ENCODE assay signal across 1 cellular context in the genomic region with DNA sequence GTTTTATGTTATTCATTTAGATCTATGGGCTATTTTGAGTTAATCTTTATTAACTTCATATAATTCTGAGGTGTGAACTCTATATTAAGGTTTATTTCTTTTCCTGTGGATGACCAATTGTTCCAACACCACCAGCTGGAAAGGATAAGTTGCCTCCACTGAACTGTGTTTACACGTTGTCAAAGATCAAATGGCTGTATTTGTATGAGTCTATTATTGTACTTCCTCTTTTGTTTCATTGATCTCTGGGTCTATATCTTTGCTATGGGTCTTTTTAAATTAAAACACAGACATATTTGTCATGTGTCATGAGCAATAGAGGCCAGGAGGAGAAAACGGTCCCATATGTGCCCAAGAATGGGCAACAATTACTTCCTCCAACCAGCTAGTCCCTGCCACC.
TF ChIP-seq lines count a peak whose summit lies in the region.

No MANE protein-coding gene starts in this region.

TF ChIP-seq in HepG2, 621 proteins besides CTCF, POLR2A, EP300 and RAD21 (continued from another document and continues in another):
- TF ChIP-seq, protein P1, sequence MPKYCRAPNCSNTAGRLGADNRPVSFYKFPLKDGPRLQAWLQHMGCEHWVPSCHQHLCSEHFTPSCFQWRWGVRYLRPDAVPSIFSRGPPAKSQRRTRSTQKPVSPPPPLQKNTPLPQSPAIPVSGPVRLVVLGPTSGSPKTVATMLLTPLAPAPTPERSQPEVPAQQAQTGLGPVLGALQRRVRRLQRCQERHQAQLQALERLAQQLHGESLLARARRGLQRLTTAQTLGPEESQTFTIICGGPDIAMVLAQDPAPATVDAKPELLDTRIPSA (CRISPR knock-in tag; IDR thresholded peaks at IDR 0.05; ENCODE audit: borderline replicate concordance) = no peak
- no peak for TF ChIP-seq ARNT (IDR thresholded peaks at IDR 0.05)
- TF ChIP-seq, protein P2, sequence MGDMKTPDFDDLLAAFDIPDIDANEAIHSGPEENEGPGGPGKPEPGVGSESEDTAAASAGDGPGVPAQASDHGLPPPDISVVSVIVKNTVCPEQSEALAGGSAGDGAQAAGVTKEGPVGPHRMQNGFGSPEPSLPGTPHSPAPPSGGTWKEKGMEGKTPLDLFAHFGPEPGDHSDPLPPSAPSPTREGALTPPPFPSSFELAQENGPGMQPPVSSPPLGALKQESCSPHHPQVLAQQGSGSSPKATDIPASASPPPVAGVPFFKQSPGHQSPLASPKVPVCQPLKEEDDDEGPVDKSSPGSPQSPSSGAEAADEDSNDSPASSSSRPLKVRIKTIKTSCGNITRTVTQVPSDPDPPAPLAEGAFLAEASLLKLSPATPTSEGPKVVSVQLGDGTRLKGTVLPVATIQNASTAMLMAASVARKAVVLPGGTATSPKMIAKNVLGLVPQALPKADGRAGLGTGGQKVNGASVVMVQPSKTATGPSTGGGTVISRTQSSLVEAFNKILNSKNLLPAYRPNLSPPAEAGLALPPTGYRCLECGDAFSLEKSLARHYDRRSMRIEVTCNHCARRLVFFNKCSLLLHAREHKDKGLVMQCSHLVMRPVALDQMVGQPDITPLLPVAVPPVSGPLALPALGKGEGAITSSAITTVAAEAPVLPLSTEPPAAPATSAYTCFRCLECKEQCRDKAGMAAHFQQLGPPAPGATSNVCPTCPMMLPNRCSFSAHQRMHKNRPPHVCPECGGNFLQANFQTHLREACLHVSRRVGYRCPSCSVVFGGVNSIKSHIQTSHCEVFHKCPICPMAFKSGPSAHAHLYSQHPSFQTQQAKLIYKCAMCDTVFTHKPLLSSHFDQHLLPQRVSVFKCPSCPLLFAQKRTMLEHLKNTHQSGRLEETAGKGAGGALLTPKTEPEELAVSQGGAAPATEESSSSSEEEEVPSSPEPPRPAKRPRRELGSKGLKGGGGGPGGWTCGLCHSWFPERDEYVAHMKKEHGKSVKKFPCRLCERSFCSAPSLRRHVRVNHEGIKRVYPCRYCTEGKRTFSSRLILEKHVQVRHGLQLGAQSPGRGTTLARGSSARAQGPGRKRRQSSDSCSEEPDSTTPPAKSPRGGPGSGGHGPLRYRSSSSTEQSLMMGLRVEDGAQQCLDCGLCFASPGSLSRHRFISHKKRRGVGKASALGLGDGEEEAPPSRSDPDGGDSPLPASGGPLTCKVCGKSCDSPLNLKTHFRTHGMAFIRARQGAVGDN (CRISPR knock-in tag; IDR thresholded peaks at IDR 0.05) = no peak
- TF ChIP-seq ZNF343 (CRISPR knock-in tag; IDR thresholded peaks at IDR 0.05) = no peak
- TF ChIP-seq, protein P3, sequence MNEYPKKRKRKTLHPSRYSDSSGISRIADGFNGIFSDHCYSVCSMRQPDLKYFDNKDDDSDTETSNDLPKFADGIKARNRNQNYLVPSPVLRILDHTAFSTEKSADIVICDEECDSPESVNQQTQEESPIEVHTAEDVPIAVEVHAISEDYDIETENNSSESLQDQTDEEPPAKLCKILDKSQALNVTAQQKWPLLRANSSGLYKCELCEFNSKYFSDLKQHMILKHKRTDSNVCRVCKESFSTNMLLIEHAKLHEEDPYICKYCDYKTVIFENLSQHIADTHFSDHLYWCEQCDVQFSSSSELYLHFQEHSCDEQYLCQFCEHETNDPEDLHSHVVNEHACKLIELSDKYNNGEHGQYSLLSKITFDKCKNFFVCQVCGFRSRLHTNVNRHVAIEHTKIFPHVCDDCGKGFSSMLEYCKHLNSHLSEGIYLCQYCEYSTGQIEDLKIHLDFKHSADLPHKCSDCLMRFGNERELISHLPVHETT (CRISPR knock-in tag; conservative IDR thresholded peaks at IDR 0.05) = no peak
- TF ChIP-seq, protein P4, sequence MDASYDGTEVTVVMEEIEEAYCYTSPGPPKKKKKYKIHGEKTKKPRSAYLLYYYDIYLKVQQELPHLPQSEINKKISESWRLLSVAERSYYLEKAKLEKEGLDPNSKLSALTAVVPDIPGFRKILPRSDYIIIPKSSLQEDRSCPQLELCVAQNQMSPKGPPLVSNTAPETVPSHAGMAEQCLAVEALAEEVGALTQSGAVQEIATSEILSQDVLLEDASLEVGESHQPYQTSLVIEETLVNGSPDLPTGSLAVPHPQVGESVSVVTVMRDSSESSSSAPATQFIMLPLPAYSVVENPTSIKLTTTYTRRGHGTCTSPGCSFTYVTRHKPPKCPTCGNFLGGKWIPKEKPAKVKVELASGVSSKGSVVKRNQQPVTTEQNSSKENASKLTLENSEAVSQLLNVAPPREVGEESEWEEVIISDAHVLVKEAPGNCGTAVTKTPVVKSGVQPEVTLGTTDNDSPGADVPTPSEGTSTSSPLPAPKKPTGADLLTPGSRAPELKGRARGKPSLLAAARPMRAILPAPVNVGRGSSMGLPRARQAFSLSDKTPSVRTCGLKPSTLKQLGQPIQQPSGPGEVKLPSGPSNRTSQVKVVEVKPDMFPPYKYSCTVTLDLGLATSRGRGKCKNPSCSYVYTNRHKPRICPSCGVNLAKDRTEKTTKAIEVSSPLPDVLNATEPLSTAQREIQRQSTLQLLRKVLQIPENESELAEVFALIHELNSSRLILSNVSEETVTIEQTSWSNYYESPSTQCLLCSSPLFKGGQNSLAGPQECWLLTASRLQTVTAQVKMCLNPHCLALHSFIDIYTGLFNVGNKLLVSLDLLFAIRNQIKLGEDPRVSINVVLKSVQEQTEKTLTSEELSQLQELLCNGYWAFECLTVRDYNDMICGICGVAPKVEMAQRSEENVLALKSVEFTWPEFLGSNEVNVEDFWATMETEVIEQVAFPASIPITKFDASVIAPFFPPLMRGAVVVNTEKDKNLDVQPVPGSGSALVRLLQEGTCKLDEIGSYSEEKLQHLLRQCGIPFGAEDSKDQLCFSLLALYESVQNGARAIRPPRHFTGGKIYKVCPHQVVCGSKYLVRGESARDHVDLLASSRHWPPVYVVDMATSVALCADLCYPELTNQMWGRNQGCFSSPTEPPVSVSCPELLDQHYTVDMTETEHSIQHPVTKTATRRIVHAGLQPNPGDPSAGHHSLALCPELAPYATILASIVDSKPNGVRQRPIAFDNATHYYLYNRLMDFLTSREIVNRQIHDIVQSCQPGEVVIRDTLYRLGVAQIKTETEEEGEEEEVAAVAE (CRISPR knock-in tag; IDR thresholded peaks at IDR 0.05; ENCODE audit: borderline replicate concordance) = no peak
- TF ChIP-seq SOX13 (IDR thresholded peaks at IDR 0.05) = peak; percentile 62; the same call in 1 of the 2 replicates
- peak in 1 of 2 experiments; percentile 93; a peak in 2 of 4 replicates for TF ChIP-seq SOX13 (CRISPR knock-in tag; conservative IDR thresholded peaks at IDR 0.05 in 1 of 2, IDR thresholded peaks at IDR 0.05 in 1 of 2)
- TF ChIP-seq ZNF629 (CRISPR knock-in tag; conservative IDR thresholded peaks at IDR 0.05) = no peak
- no peak for TF ChIP-seq ZBTB7A (CRISPR knock-in tag; IDR thresholded peaks at IDR 0.05)
- TF ChIP-seq ZNF20 (CRISPR knock-in tag; IDR thresholded peaks at IDR 0.05) = no peak
- TF ChIP-seq, protein P5, sequence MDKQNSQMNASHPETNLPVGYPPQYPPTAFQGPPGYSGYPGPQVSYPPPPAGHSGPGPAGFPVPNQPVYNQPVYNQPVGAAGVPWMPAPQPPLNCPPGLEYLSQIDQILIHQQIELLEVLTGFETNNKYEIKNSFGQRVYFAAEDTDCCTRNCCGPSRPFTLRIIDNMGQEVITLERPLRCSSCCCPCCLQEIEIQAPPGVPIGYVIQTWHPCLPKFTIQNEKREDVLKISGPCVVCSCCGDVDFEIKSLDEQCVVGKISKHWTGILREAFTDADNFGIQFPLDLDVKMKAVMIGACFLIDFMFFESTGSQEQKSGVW (CRISPR knock-in tag; IDR thresholded peaks at IDR 0.05; ENCODE audit: borderline replicate concordance) = no peak
- TF ChIP-seq, protein P6, sequence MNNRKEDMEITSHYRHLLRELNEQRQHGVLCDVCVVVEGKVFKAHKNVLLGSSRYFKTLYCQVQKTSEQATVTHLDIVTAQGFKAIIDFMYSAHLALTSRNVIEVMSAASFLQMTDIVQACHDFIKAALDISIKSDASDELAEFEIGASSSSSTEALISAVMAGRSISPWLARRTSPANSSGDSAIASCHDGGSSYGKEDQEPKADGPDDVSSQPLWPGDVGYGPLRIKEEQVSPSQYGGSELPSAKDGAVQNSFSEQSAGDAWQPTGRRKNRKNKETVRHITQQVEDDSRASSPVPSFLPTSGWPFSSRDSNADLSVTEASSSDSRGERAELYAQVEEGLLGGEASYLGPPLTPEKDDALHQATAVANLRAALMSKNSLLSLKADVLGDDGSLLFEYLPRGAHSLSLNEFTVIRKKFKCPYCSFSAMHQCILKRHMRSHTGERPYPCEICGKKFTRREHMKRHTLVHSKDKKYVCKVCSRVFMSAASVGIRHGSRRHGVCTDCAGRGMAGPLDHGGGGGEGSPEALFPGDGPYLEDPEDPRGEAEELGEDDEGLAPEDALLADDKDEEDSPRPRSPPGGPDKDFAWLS (CRISPR knock-in tag; IDR thresholded peaks at IDR 0.05; ENCODE audit: borderline replicate concordance) = no peak
- TF ChIP-seq, protein P7, sequence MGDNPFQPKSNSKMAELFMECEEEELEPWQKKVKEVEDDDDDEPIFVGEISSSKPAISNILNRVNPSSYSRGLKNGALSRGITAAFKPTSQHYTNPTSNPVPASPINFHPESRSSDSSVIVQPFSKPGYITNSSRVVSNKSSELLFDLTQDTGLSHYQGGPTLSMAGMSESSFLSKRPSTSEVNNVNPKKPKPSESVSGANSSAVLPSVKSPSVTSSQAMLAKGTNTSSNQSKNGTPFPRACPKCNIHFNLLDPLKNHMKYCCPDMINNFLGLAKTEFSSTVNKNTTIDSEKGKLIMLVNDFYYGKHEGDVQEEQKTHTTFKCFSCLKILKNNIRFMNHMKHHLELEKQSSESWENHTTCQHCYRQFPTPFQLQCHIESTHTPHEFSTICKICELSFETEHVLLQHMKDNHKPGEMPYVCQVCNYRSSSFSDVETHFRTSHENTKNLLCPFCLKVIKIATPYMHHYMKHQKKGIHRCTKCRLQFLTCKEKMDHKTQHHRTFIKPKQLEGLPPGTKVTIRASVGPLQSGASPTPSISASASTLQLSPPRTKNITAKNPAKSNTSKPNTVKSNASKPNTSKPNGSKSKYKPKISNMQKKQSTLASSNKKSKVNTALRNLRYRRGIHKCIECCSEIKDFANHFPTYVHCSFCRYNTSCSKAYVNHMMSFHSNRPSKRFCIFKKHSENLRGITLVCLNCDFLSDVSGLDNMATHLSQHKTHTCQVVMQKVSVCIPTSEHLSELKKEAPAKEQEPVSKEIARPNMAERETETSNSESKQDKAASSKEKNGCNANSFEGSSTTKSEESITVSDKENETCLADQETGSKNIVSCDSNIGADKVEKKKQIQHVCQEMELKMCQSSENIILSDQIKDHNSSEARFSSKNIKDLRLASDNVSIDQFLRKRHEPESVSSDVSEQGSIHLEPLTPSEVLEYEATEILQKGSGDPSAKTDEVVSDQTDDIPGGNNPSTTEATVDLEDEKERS (CRISPR knock-in tag; IDR thresholded peaks at IDR 0.05) = no peak
- TF ChIP-seq, protein P8, sequence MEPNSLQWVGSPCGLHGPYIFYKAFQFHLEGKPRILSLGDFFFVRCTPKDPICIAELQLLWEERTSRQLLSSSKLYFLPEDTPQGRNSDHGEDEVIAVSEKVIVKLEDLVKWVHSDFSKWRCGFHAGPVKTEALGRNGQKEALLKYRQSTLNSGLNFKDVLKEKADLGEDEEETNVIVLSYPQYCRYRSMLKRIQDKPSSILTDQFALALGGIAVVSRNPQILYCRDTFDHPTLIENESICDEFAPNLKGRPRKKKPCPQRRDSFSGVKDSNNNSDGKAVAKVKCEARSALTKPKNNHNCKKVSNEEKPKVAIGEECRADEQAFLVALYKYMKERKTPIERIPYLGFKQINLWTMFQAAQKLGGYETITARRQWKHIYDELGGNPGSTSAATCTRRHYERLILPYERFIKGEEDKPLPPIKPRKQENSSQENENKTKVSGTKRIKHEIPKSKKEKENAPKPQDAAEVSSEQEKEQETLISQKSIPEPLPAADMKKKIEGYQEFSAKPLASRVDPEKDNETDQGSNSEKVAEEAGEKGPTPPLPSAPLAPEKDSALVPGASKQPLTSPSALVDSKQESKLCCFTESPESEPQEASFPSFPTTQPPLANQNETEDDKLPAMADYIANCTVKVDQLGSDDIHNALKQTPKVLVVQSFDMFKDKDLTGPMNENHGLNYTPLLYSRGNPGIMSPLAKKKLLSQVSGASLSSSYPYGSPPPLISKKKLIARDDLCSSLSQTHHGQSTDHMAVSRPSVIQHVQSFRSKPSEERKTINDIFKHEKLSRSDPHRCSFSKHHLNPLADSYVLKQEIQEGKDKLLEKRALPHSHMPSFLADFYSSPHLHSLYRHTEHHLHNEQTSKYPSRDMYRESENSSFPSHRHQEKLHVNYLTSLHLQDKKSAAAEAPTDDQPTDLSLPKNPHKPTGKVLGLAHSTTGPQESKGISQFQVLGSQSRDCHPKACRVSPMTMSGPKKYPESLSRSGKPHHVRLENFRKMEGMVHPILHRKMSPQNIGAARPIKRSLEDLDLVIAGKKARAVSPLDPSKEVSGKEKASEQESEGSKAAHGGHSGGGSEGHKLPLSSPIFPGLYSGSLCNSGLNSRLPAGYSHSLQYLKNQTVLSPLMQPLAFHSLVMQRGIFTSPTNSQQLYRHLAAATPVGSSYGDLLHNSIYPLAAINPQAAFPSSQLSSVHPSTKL (CRISPR knock-in tag; IDR thresholded peaks at IDR 0.05) = peak; percentile 43; the same call in 1 of the 2 replicates
- no peak for TF ChIP-seq PAF1 (CRISPR knock-in tag; IDR thresholded peaks at IDR 0.05)
- no peak for TF ChIP-seq NR1H2 (CRISPR knock-in tag; IDR thresholded peaks at IDR 0.05; ENCODE audit: borderline replicate concordance, low read depth)
- TF ChIP-seq ZNF737 (CRISPR knock-in tag; IDR thresholded peaks at IDR 0.05; ENCODE audit: borderline replicate concordance) = no peak
- peak; percentile 15; the same call in 1 of the 2 replicates for TF ChIP-seq NR2F6 (IDR thresholded peaks at IDR 0.05)
- TF ChIP-seq NR2F6 (CRISPR knock-in tag; IDR thresholded peaks at IDR 0.05) = no peak
- TF ChIP-seq ZBTB1 (CRISPR knock-in tag; IDR thresholded peaks at IDR 0.05; ENCODE audit: borderline replicate concordance) = no peak
- no peak for TF ChIP-seq ZNF792 (CRISPR knock-in tag; IDR thresholded peaks at IDR 0.05)
- TF ChIP-seq TOPORS (CRISPR knock-in tag; IDR thresholded peaks at IDR 0.05) = no peak
- TF ChIP-seq FOXK1 (CRISPR knock-in tag; IDR thresholded peaks at IDR 0.05; ENCODE audit: borderline replicate concordance, low read depth) = no peak
- TF ChIP-seq ELF3 (CRISPR knock-in tag; IDR thresholded peaks at IDR 0.05) = peak; percentile 81
- no peak for TF ChIP-seq ZFAT (CRISPR knock-in tag; conservative IDR thresholded peaks at IDR 0.05)
- TF ChIP-seq, protein P9, sequence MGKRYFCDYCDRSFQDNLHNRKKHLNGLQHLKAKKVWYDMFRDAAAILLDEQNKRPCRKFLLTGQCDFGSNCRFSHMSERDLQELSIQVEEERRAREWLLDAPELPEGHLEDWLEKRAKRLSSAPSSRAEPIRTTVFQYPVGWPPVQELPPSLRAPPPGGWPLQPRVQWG (CRISPR knock-in tag; IDR thresholded peaks at IDR 0.05; ENCODE audit: borderline replicate concordance, low read depth) = no peak
- no peak for TF ChIP-seq ZNF790 (CRISPR knock-in tag; IDR thresholded peaks at IDR 0.05; ENCODE audit: borderline replicate concordance)
- TF ChIP-seq RXRB (CRISPR knock-in tag; IDR thresholded peaks at IDR 0.05; ENCODE audit: borderline replicate concordance) = no peak
- TF ChIP-seq ZSCAN31 (CRISPR knock-in tag; IDR thresholded peaks at IDR 0.05; ENCODE audit: low read depth) = no peak
- TF ChIP-seq, protein P10, sequence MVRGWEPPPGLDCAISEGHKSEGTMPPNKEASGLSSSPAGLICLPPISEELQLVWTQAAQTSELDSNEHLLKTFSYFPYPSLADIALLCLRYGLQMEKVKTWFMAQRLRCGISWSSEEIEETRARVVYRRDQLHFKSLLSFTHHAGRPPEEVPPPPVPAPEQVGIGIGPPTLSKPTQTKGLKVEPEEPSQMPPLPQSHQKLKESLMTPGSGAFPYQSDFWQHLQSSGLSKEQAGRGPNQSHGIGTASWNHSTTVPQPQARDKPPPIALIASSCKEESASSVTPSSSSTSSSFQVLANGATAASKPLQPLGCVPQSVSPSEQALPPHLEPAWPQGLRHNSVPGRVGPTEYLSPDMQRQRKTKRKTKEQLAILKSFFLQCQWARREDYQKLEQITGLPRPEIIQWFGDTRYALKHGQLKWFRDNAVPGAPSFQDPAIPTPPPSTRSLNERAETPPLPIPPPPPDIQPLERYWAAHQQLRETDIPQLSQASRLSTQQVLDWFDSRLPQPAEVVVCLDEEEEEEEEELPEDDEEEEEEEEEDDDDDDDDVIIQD (CRISPR knock-in tag; IDR thresholded peaks at IDR 0.05; ENCODE audit: low read depth) = no peak
- no peak for TF ChIP-seq SAFB2 (CRISPR knock-in tag; IDR thresholded peaks at IDR 0.05; ENCODE audit: borderline replicate concordance, low read depth)
